8 cellular contexts compared by ENCODE assay signal in the genomic region with DNA sequence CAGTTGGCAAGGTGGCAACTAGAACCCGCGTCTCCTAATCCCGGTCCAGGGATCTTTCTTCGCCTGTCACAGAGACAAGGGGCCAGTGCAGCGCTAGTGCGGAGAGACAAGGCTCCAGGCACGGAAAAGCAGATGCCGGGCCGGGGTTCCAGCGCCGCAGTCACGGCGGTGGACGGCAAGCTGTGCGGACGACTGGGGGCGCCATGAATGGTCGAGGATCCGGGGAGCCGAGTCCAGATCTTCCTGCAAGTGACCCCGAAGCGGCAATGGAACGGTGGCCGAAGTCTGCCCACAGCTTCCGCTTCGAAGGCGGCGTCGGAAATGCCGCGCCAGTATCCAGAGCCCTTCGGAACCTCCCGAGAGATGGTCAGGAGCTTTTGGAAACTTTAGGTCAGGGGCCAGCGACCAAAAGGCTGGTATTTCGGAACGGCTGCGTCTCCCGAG. TPM values are rescaled to one million over a fixed set of nuclear protein-coding genes. Genes with fewer than 3 reads are reported as not detected.
DNase-seq lines count a peak whose midpoint lies in the region; ATAC-seq, FAIRE-seq and TF ChIP-seq lines count a peak whose summit lies in the region.

No MANE protein-coding gene starts in this region.

- H2AFZ ChIP-seq in GM23338 (peak overlapping the region; percentile 69), Loucy (ENCODE audit: low read length) (peak overlapping the region; percentile 87), HepG2 (ENCODE audit: low read length) (peak overlapping the region; percentile 92)

- H3F3A ChIP-seq in GM23338 (replicated peaks; ENCODE audit: low read depth) (peaks cover 8% of the 10 kb centered on the region), Loucy (ENCODE audit: low read depth) (no peaks in the 10 kb centered on the region)

- peak overlapping the region; percentile 100 for H3K4me2 ChIP-seq in GM23338
- peak overlapping the region; percentile 76 for H3K4me2 ChIP-seq in Loucy (ENCODE audit: low read depth, low read length, poor library complexity, severe bottlenecking)
- H3K4me2 ChIP-seq in HepG2 (ENCODE audit: low read depth, low read length): peak overlapping the region; percentile 91

- H3K27ac ChIP-seq in GM23338 (ENCODE audit: low read depth) (peak overlapping the region; percentile 92), brain microvascular endothelial cell (peak overlapping the region; percentile 73), HepG2 (ENCODE audit: extremely low read length, insufficient read depth, low read length) (peak overlapping the region; percentile 86), tibial artery (peak overlapping the region; percentile 94 to 95)

- H3K27me3 ChIP-seq in GM23338 (ENCODE audit: insufficient read depth) (no peaks in the 10 kb centered on the region), Loucy (ENCODE audit: insufficient read depth, low read length, poor library complexity, severe bottlenecking) (no peaks in the 10 kb centered on the region), brain microvascular endothelial cell (replicated peaks) (no peaks in the 10 kb centered on the region), HepG2 (ENCODE audit: control insufficient read depth in 1 of 2, insufficient read depth in 2 of 2, low read length in 2 of 2) (peaks cover 0 to 3% of the 10 kb centered on the region in 2 experiments; a peak in 1 of 5 replicates), tibial artery (no peaks in the 10 kb centered on the region)

- TF ChIP-seq CTCF in GM23338 (conservative IDR thresholded peaks at IDR 0.05; ENCODE audit: low read depth in 2 of 2): peak in 1 of 2 experiments; percentile 20; a peak in 2 of 4 replicates
- TF ChIP-seq CTCF in Loucy (conservative IDR thresholded peaks at IDR 0.05; ENCODE audit: low read length): no peak
- TF ChIP-seq CTCF in brain microvascular endothelial cell (IDR thresholded peaks at IDR 0.05; ENCODE audit: low read depth, low read length, missing control alignments): no peak
- no peak; the same call in 1 of the 2 replicates for TF ChIP-seq CTCF in HepG2 (CRISPR knock-in tag; IDR thresholded peaks at IDR 0.05)
- TF ChIP-seq CTCF in tibial artery (IDR thresholded peaks at IDR 0.05): no peak

- TF ChIP-seq POLR2A in HepG2 (IDR thresholded peaks at IDR 0.05; ENCODE audit: insufficient read depth in 1 of 2, low read depth in 2 of 2, low read length in 2 of 2): no peak; a peak in 1 of 4 replicates

- no peaks in the 10 kb centered on the region for H3K9me3 ChIP-seq in Loucy (ENCODE audit: insufficient read depth, low read depth, low read length)
- H3K9me3 ChIP-seq in HepG2 (ENCODE audit: low read length): no peaks in the 10 kb centered on the region
- H3K9me3 ChIP-seq in tibial artery: no peaks in the 10 kb centered on the region

- H3K4me1 ChIP-seq in GM23338 (ENCODE audit: insufficient read depth) (peaks cover 4% of the 10 kb centered on the region; the same call in 1 of the 2 replicates), Loucy (ENCODE audit: insufficient read depth, low read length, poor library complexity, severe bottlenecking) (peaks cover 14% of the 10 kb centered on the region), HepG2 (ENCODE audit: insufficient read depth, low read length) (peaks cover 43% of the 10 kb centered on the region), tibial artery (peaks cover 0 to 41% (median 19%) of the 10 kb centered on the region in 4 donors)

- in situ Hi-C loops in brain microvascular endothelial cell (cut with HindIII; ENCODE audit: low pct_ligation_motif_present, low sequenced_read_pairs): no loop called here
- in situ Hi-C loops in HepG2 (cut with HindIII; ENCODE audit: extremely low pct_ligation_motif_present, low pct_unique_long_range_greater_than_20kb): loop anchor here (25.0 kb wide), 1 partner anchor 585 kb away; a partner anchor contains a TSS

- TF ChIP-seq EP300 in HepG2 (IDR thresholded peaks at IDR 0.05; ENCODE audit: low read depth in 2 of 2, low read length in 2 of 2) (no peak), HepG2 (CRISPR knock-in tag; IDR thresholded peaks at IDR 0.05; ENCODE audit: borderline replicate concordance) (no peak)

- DNase-seq in NCI-H2171 (lab: John Stamatoyannopoulos, UW): peak; percentile 1
- no peak for DNase-seq in NCI-H2171 treated with DMSO at 0.1 percent for 48 hours (lab: John Stamatoyannopoulos, UW)
- DNase-seq in GM23338 (ENCODE audit: low spot score): no peak
- DNase-seq in brain microvascular endothelial cell: no peak
- DNase-seq in HepG2 (ENCODE audit: low spot score): no peak
- DNase-seq in tibial artery: no peak

- H3K4me1 Mint-ChIP-seq in GM23338: peaks cover 7% of the 10 kb centered on the region

- POLR2A ChIA-PET in HepG2 (lab: Yijun Ruan, JAX): interaction anchor here (0.5 to 2.3 kb wide), 13 partner anchors 8 to 102 kb away, joined by 3 to 14 read pairs (median 5); a partner anchor contains a TSS

- H3K9ac ChIP-seq in Loucy (ENCODE audit: low read depth, low read length, poor library complexity, severe bottlenecking) (peak overlapping the region; percentile 95), HepG2 (ENCODE audit: insufficient read depth, low read depth, low read length) (peak overlapping the region; percentile 98)

- TSS peak; percentile 95 for BruUV-seq in HepG2 (replicated peaks; lab: Mats Ljungman, UMichigan)

- intact Hi-C loops in HepG2 (cut with micrococcal nuclease; ENCODE audit: unreplicated experiment): no loop called here
- intact Hi-C loops in tibial artery (cut with DNase I; ENCODE audit: low total_unique reads): loop anchor here (5.0 kb wide), 1 partner anchor 90 kb away; a partner anchor contains a TSS

- peaks cover 24% of the 10 kb centered on the region for H3K27me3 Mint-ChIP-seq in GM23338 (ENCODE audit: insufficient read depth, low read depth, poor library complexity)

- peak overlapping the region; percentile 88 for H3K4me3 ChIP-seq in GM23338
- H3K4me3 ChIP-seq in Loucy (ENCODE audit: low read length, poor library complexity, severe bottlenecking): peak overlapping the region; percentile 86
- peak overlapping the region; percentile 85 for H3K4me3 ChIP-seq in brain microvascular endothelial cell (ENCODE audit: low read depth, low read length)
- H3K4me3 ChIP-seq in HepG2 (replicated peaks in 1 of 3; ENCODE audit: insufficient read depth in 1 of 3, low read depth in 2 of 3, low read length in 3 of 3): peak overlapping the region; percentile 94 to 100 (median 99)
- H3K4me3 ChIP-seq in tibial artery: peak overlapping the region; percentile 69 to 89

- no peak for FAIRE-seq in HepG2 (lab: Jason Lieb, UNC)

- H3K79me2 ChIP-seq in GM23338 (replicated peaks; ENCODE audit: insufficient read depth): peaks cover 40% of the 10 kb centered on the region
- H3K79me2 ChIP-seq in Loucy (ENCODE audit: insufficient read depth, low read length): peaks cover 42% of the 10 kb centered on the region
- peaks cover 35% of the 10 kb centered on the region for H3K79me2 ChIP-seq in HepG2 (ENCODE audit: insufficient read depth, low read length)

- no peaks in the 10 kb centered on the region for H3K9me2 ChIP-seq in GM23338 (ENCODE audit: insufficient read depth)
- no peaks in the 10 kb centered on the region for H3K9me2 ChIP-seq in Loucy (replicated peaks; ENCODE audit: low read depth, low read length)

- peak; percentile 37 for ATAC-seq in GM23338
- ATAC-seq in HepG2: peak; percentile 65
- no peak for ATAC-seq in GM18867 (IDR thresholded peaks at IDR 0.05; ENCODE audit: unreplicated experiment)

- H3K27ac Mint-ChIP-seq in GM23338: peak overlapping the region; percentile 99

- no peaks in the 10 kb centered on the region; the same call in 2 of the 3 replicates for H3K36me3 Mint-ChIP-seq in GM23338 (ENCODE audit: low read depth)

- CTCF ChIA-PET in HepG2 (lab: Yijun Ruan, JAX; ENCODE audit: low intra/inter-chr PET ratio, low total read pairs): interaction anchor here (1.3 to 2.1 kb wide), 2 partner anchors 17 to 31 kb away, joined by 4 to 17 read pairs; a partner anchor contains a TSS

- H3K36me3 ChIP-seq in GM23338 (ENCODE audit: insufficient read depth) (no peaks in the 10 kb centered on the region), Loucy (ENCODE audit: insufficient read depth, low read length) (no peaks in the 10 kb centered on the region), brain microvascular endothelial cell (replicated peaks) (no peaks in the 10 kb centered on the region), HepG2 (replicated peaks in 1 of 2; ENCODE audit: control insufficient read depth in 1 of 2, insufficient read depth in 2 of 2, low read length in 2 of 2) (no peaks in the 10 kb centered on the region), tibial artery (no peaks in the 10 kb centered on the region)

- no CpG with 5 or more reads among the region's 38 CpGs for WGBS in HepG2 (ENCODE audit: low lambda C conversion rate)

- H4K20me1 ChIP-seq in GM23338 (replicated peaks; ENCODE audit: insufficient read depth) (peaks cover 24% of the 10 kb centered on the region), Loucy (ENCODE audit: insufficient read depth, low read length, poor library complexity, severe bottlenecking) (no peaks in the 10 kb centered on the region), HepG2 (ENCODE audit: insufficient read depth, low read length) (peaks cover 2% of the 10 kb centered on the region)

- H3K4me3 Mint-ChIP-seq in GM23338: peak overlapping the region; percentile 94

- TF ChIP-seq RAD21 in HepG2 (CRISPR knock-in tag; IDR thresholded peaks at IDR 0.05): no peak

- no peaks in the 10 kb centered on the region for H3K9me3 Mint-ChIP-seq in GM23338

RNA-seq across cellular contexts. Expression of a gene that starts 0.6 kb away (rescaled TPM):
- total RNA-seq in GM23338 (2014; rRNA removed; shearing (Covaris generic)): 32.8 and 34.6 TPM in 2 replicates
- polyA plus RNA-seq in GM23338 (2016; fragmentation: Nextera tagmentation; extraction: Ambion mirVana) (36.4 and 37.6 TPM in 2 replicates), HepG2 (2011; rRNA removed) (24.6 and 27.8 TPM in 2 replicates)
- total RNA-seq in HepG2 (2016; rRNA removed; fragmentation: Illumina TruSeq; extraction: Trizol): 21.5 and 34.3 TPM in 2 replicates
- total RNA-seq in HepG2 (2016; cell fraction: cytosol; rRNA removed; fragmentation: Illumina TruSeq; extraction: Trizol; ENCODE audit: low read depth): 5.1 and 5.2 TPM in 2 replicates
- total RNA-seq in HepG2 (2016; cell fraction: insoluble cytoplasmic fraction; rRNA removed; fragmentation: Illumina TruSeq; extraction: Trizol): 19.8 and 32.7 TPM in 2 replicates
- 11.2 and 15.4 TPM in 2 replicates for total RNA-seq in HepG2 (2016; cell fraction: membrane; rRNA removed; fragmentation: Illumina TruSeq; extraction: Trizol)
- total RNA-seq in HepG2 (2016; cell fraction: nucleus; rRNA removed; fragmentation: Illumina TruSeq; extraction: Trizol): 39.6 and 43.8 TPM in 2 replicates
- polyA plus RNA-seq in HepG2 (2011; cell fraction: cytosol; rRNA removed): 16.5 and 25.1 TPM in 2 replicates
- 19.3 and 19.4 TPM in 2 replicates for polyA plus RNA-seq in HepG2 (2011; cell fraction: nucleus; rRNA removed)
- 21.3 and 21.7 TPM in 2 replicates for polyA plus RNA-seq in HepG2 (2012)
- polyA plus RNA-seq in HepG2 (2016; cell fraction: cytosol; fragmentation: Illumina TruSeq; extraction: Trizol; ENCODE audit: low read depth): 1.8 and 2.0 TPM in 2 replicates
- polyA plus RNA-seq in HepG2 (2016; cell fraction: insoluble cytoplasmic fraction; fragmentation: Illumina TruSeq; extraction: Trizol; ENCODE audit: low read depth): 15.5 and 15.8 TPM in 2 replicates
- polyA plus RNA-seq in HepG2 (2016; cell fraction: membrane; fragmentation: Illumina TruSeq; extraction: Trizol; ENCODE audit: low read depth): 5.3 and 5.5 TPM in 2 replicates
- polyA plus RNA-seq in HepG2 (2016; cell fraction: nucleus; fragmentation: Illumina TruSeq; extraction: Trizol; ENCODE audit: insufficient read depth, low read depth): 54.2 and 59.0 TPM in 2 replicates
- 38.0 and 49.2 TPM in 2 replicates for polyA minus RNA-seq in HepG2 (2011; rRNA and poly(A)+ RNA removed; ENCODE audit: low replicate concordance)
- 20.9 and 25.3 TPM in 2 replicates for polyA minus RNA-seq in HepG2 (2011; cell fraction: cytosol; rRNA and poly(A)+ RNA removed)
- polyA minus RNA-seq in HepG2 (2011; cell fraction: nucleus; rRNA and poly(A)+ RNA removed): 29.5 and 36.7 TPM in 2 replicates

RNA-seq across cellular contexts. Expression of a gene that starts 31.2 kb away (rescaled TPM):
- total RNA-seq in GM23338 (2014; rRNA removed; shearing (Covaris generic)): 34.0 and 41.4 TPM in 2 replicates
- polyA plus RNA-seq in GM23338 (2016; fragmentation: Nextera tagmentation; extraction: Ambion mirVana) (26.8 and 30.1 TPM in 2 replicates), HepG2 (2011; rRNA removed) (23.3 and 24.8 TPM in 2 replicates)
- total RNA-seq in HepG2 (2016; rRNA removed; fragmentation: Illumina TruSeq; extraction: Trizol): 30.7 and 33.8 TPM in 2 replicates
- 29.6 and 37.0 TPM in 2 replicates for total RNA-seq in HepG2 (2016; cell fraction: cytosol; rRNA removed; fragmentation: Illumina TruSeq; extraction: Trizol; ENCODE audit: low read depth)
- total RNA-seq in HepG2 (2016; cell fraction: insoluble cytoplasmic fraction; rRNA removed; fragmentation: Illumina TruSeq; extraction: Trizol): 31.5 and 34.4 TPM in 2 replicates
- 33.2 and 41.2 TPM in 2 replicates for total RNA-seq in HepG2 (2016; cell fraction: membrane; rRNA removed; fragmentation: Illumina TruSeq; extraction: Trizol)
- 15.1 and 15.7 TPM in 2 replicates for total RNA-seq in HepG2 (2016; cell fraction: nucleus; rRNA removed; fragmentation: Illumina TruSeq; extraction: Trizol)
- 27.1 and 35.6 TPM in 2 replicates for polyA plus RNA-seq in HepG2 (2011; cell fraction: cytosol; rRNA removed)
- 29.2 and 30.5 TPM in 2 replicates for polyA plus RNA-seq in HepG2 (2011; cell fraction: nucleus; rRNA removed)
- 14.8 and 24.0 TPM in 2 replicates for polyA plus RNA-seq in HepG2 (2012)
- 31.8 and 36.4 TPM in 2 replicates for polyA plus RNA-seq in HepG2 (2016; cell fraction: cytosol; fragmentation: Illumina TruSeq; extraction: Trizol; ENCODE audit: low read depth)
- polyA plus RNA-seq in HepG2 (2016; cell fraction: insoluble cytoplasmic fraction; fragmentation: Illumina TruSeq; extraction: Trizol; ENCODE audit: low read depth): 30.6 and 31.4 TPM in 2 replicates
- polyA plus RNA-seq in HepG2 (2016; cell fraction: membrane; fragmentation: Illumina TruSeq; extraction: Trizol; ENCODE audit: low read depth): 32.7 and 36.2 TPM in 2 replicates
- 28.4 and 29.1 TPM in 2 replicates for polyA plus RNA-seq in HepG2 (2016; cell fraction: nucleus; fragmentation: Illumina TruSeq; extraction: Trizol; ENCODE audit: insufficient read depth, low read depth)
- 13.8 and 44.3 TPM in 2 replicates for polyA minus RNA-seq in HepG2 (2011; rRNA and poly(A)+ RNA removed; ENCODE audit: low replicate concordance)
- polyA minus RNA-seq in HepG2 (2011; cell fraction: cytosol; rRNA and poly(A)+ RNA removed): 9.0 and 12.0 TPM in 2 replicates
- polyA minus RNA-seq in HepG2 (2011; cell fraction: nucleus; rRNA and poly(A)+ RNA removed): 7.7 and 8.2 TPM in 2 replicates

RNA-seq across cellular contexts. Expression of a gene that starts 59.0 kb away (rescaled TPM):
- total RNA-seq in GM23338 (2014; rRNA removed; shearing (Covaris generic)): 50.1 and 67.7 TPM in 2 replicates
- polyA plus RNA-seq in GM23338 (2016; fragmentation: Nextera tagmentation; extraction: Ambion mirVana) (194 and 206 TPM in 2 replicates), HepG2 (2011; rRNA removed) (146 TPM in 2 replicates)
- 89.2 and 95.7 TPM in 2 replicates for total RNA-seq in HepG2 (2016; rRNA removed; fragmentation: Illumina TruSeq; extraction: Trizol)
- 64.5 and 65.6 TPM in 2 replicates for total RNA-seq in HepG2 (2016; cell fraction: cytosol; rRNA removed; fragmentation: Illumina TruSeq; extraction: Trizol; ENCODE audit: low read depth)
- total RNA-seq in HepG2 (2016; cell fraction: insoluble cytoplasmic fraction; rRNA removed; fragmentation: Illumina TruSeq; extraction: Trizol): 87.9 and 107 TPM in 2 replicates
- 112 and 135 TPM in 2 replicates for total RNA-seq in HepG2 (2016; cell fraction: membrane; rRNA removed; fragmentation: Illumina TruSeq; extraction: Trizol)
- 38.9 and 40.5 TPM in 2 replicates for total RNA-seq in HepG2 (2016; cell fraction: nucleus; rRNA removed; fragmentation: Illumina TruSeq; extraction: Trizol)
- polyA plus RNA-seq in HepG2 (2011; cell fraction: cytosol; rRNA removed): 171 and 302 TPM in 2 replicates
- polyA plus RNA-seq in HepG2 (2011; cell fraction: nucleus; rRNA removed): 77.0 and 77.1 TPM in 2 replicates
- polyA plus RNA-seq in HepG2 (2012): 133 and 141 TPM in 2 replicates
- 151 and 159 TPM in 2 replicates for polyA plus RNA-seq in HepG2 (2016; cell fraction: cytosol; fragmentation: Illumina TruSeq; extraction: Trizol; ENCODE audit: low read depth)
- polyA plus RNA-seq in HepG2 (2016; cell fraction: insoluble cytoplasmic fraction; fragmentation: Illumina TruSeq; extraction: Trizol; ENCODE audit: low read depth): 220 and 222 TPM in 2 replicates
- polyA plus RNA-seq in HepG2 (2016; cell fraction: membrane; fragmentation: Illumina TruSeq; extraction: Trizol; ENCODE audit: low read depth): 239 and 256 TPM in 2 replicates
- polyA plus RNA-seq in HepG2 (2016; cell fraction: nucleus; fragmentation: Illumina TruSeq; extraction: Trizol; ENCODE audit: insufficient read depth, low read depth): 118 and 123 TPM in 2 replicates
- 148 and 164 TPM in 2 replicates for polyA minus RNA-seq in HepG2 (2011; rRNA and poly(A)+ RNA removed; ENCODE audit: low replicate concordance)
- 70.4 and 91.9 TPM in 2 replicates for polyA minus RNA-seq in HepG2 (2011; cell fraction: cytosol; rRNA and poly(A)+ RNA removed)
- polyA minus RNA-seq in HepG2 (2011; cell fraction: nucleus; rRNA and poly(A)+ RNA removed): 33.3 and 40.7 TPM in 2 replicates

RNA-seq across cellular contexts. Expression of a gene that starts 59.2 kb away (rescaled TPM):
- 43.4 and 44.3 TPM in 2 replicates for total RNA-seq in GM23338 (2014; rRNA removed; shearing (Covaris generic))
- polyA plus RNA-seq in GM23338 (2016; fragmentation: Nextera tagmentation; extraction: Ambion mirVana) (181 and 193 TPM in 2 replicates), HepG2 (2011; rRNA removed) (43.3 and 45.9 TPM in 2 replicates)
- total RNA-seq in HepG2 (2016; rRNA removed; fragmentation: Illumina TruSeq; extraction: Trizol): 48.4 and 58.4 TPM in 2 replicates
- 19.8 and 25.4 TPM in 2 replicates for total RNA-seq in HepG2 (2016; cell fraction: cytosol; rRNA removed; fragmentation: Illumina TruSeq; extraction: Trizol; ENCODE audit: low read depth)
- 51.5 and 62.4 TPM in 2 replicates for total RNA-seq in HepG2 (2016; cell fraction: insoluble cytoplasmic fraction; rRNA removed; fragmentation: Illumina TruSeq; extraction: Trizol)
- total RNA-seq in HepG2 (2016; cell fraction: membrane; rRNA removed; fragmentation: Illumina TruSeq; extraction: Trizol): 31.1 and 36.0 TPM in 2 replicates
- total RNA-seq in HepG2 (2016; cell fraction: nucleus; rRNA removed; fragmentation: Illumina TruSeq; extraction: Trizol): 38.3 and 50.4 TPM in 2 replicates
- 43.5 and 48.0 TPM in 2 replicates for polyA plus RNA-seq in HepG2 (2011; cell fraction: cytosol; rRNA removed)
- polyA plus RNA-seq in HepG2 (2011; cell fraction: nucleus; rRNA removed): 49.8 and 55.0 TPM in 2 replicates
- polyA plus RNA-seq in HepG2 (2012): 36.0 and 45.5 TPM in 2 replicates
- polyA plus RNA-seq in HepG2 (2016; cell fraction: cytosol; fragmentation: Illumina TruSeq; extraction: Trizol; ENCODE audit: low read depth): 20.0 and 21.6 TPM in 2 replicates
- 99.0 and 104 TPM in 2 replicates for polyA plus RNA-seq in HepG2 (2016; cell fraction: insoluble cytoplasmic fraction; fragmentation: Illumina TruSeq; extraction: Trizol; ENCODE audit: low read depth)
- 29.9 and 32.3 TPM in 2 replicates for polyA plus RNA-seq in HepG2 (2016; cell fraction: membrane; fragmentation: Illumina TruSeq; extraction: Trizol; ENCODE audit: low read depth)
- polyA plus RNA-seq in HepG2 (2016; cell fraction: nucleus; fragmentation: Illumina TruSeq; extraction: Trizol; ENCODE audit: insufficient read depth, low read depth): 76.6 and 84.9 TPM in 2 replicates
- polyA minus RNA-seq in HepG2 (2011; rRNA and poly(A)+ RNA removed; ENCODE audit: low replicate concordance): 16.4 and 48.3 TPM in 2 replicates
- 10.2 and 15.5 TPM in 2 replicates for polyA minus RNA-seq in HepG2 (2011; cell fraction: cytosol; rRNA and poly(A)+ RNA removed)
- polyA minus RNA-seq in HepG2 (2011; cell fraction: nucleus; rRNA and poly(A)+ RNA removed): 37.8 and 42.2 TPM in 2 replicates
